In genomic region chr16:75402821-75403475, GRCh38 we compare ENCODE assay signal across 9 cellular contexts. TPM values are rescaled to one million over a fixed set of nuclear protein-coding genes. Genes with fewer than 3 reads are reported as not detected.
DNase-seq lines count a peak whose midpoint lies in the region; ATAC-seq, FAIRE-seq and TF ChIP-seq lines count a peak whose summit lies in the region.
"Had no signal": no experiment of that assay in that cellular context is flagged by ENCODE, and none has a peak within 500 bp of the region (broad histone marks: within the 10 kb centered on the region; RNA-seq: fewer than 3 reads in every experiment).

No MANE protein-coding gene starts in this region.

- TF ChIP-seq CTCF in astrocyte of the cerebellum (IDR thresholded peaks at IDR 0.05; ENCODE audit: low read depth, low read length, missing control alignments) (peak; percentile 42), keratinocyte (optimal IDR thresholded peaks at IDR 0.05 in 1 of 3, IDR thresholded peaks at IDR 0.05 in 1 of 3, conservative IDR thresholded peaks at IDR 0.05 in 1 of 3; ENCODE audit: extremely low read depth in 1 of 3, insufficient read depth in 2 of 3, low read length in 3 of 3) (peak in 2 of 3 experiments; percentile 32 to 42), type B pancreatic cell (conservative IDR thresholded peaks at IDR 0.05) (peak; percentile 83)

- H3K4me1 ChIP-seq in Karpas-422 (ENCODE audit: low read length) = peaks cover 2% of the 10 kb centered on the region; the same call in 1 of the 2 replicates
- peaks cover 4% of the 10 kb centered on the region for H3K4me1 ChIP-seq in keratinocyte (ENCODE audit: control insufficient read depth, extremely low read depth, insufficient read depth, low read length)

- H3K36me3 ChIP-seq in Karpas-422 (ENCODE audit: insufficient read depth, low read length) (0 out of 2 replicates have a peak, but pooled peaks cover 4% of the 10 kb centered on the region), keratinocyte (ENCODE audit: control insufficient read depth in 2 of 2, extremely low read depth in 1 of 2, insufficient read depth in 2 of 2, low read length in 2 of 2) (no peaks in the 10 kb centered on the region)

- H3K27me3 ChIP-seq in Karpas-422 (ENCODE audit: low read length) (no peaks in the 10 kb centered on the region), keratinocyte (ENCODE audit: control insufficient read depth, extremely low read depth, insufficient read depth, low read length) (no peaks in the 10 kb centered on the region)

- in situ Hi-C loops in astrocyte of the cerebellum (cut with HindIII; ENCODE audit: low sequenced_read_pairs) = no loop called here

- ATAC-seq in GM21381 (IDR thresholded peaks at IDR 0.05; ENCODE audit: unreplicated experiment) (no peak), GM18861 (IDR thresholded peaks at IDR 0.05; ENCODE audit: unreplicated experiment) (no peak)

- H3K36me3 Mint-ChIP-seq in type B pancreatic cell = peaks cover 14% of the 10 kb centered on the region

- H2AFZ ChIP-seq in Karpas-422 (ENCODE audit: low read length) = no peak overlapping the region
- H2AFZ ChIP-seq in keratinocyte (ENCODE audit: control insufficient read depth, low read length) = no peak overlapping the region

- no peaks in the 10 kb centered on the region for H4K20me1 ChIP-seq in Karpas-422 (ENCODE audit: insufficient read depth, low read depth, low read length)
- H4K20me1 ChIP-seq in keratinocyte (ENCODE audit: control insufficient read depth, extremely low read depth, insufficient read depth, low read length) = no peaks in the 10 kb centered on the region

- dilution Hi-C loops in keratinocyte (cut with MboI; ENCODE audit: extremely low pct_ligation_motif_present, low sequenced_read_pairs) = no loop called here

- H3K4me2 ChIP-seq in Karpas-422 (ENCODE audit: low read depth, low read length, poor library complexity, severe bottlenecking) (no peak overlapping the region), keratinocyte (ENCODE audit: control insufficient read depth, extremely low read depth, insufficient read depth, low read depth, low read length) (no peak overlapping the region)

- no peak overlapping the region for H3K4me3 Mint-ChIP-seq in type B pancreatic cell

- no peaks in the 10 kb centered on the region for H3K27me3 Mint-ChIP-seq in type B pancreatic cell

- H3K9me2 ChIP-seq in Karpas-422 (replicated peaks; ENCODE audit: insufficient read depth, low read length) = no peaks in the 10 kb centered on the region

- H3K79me2 ChIP-seq in Karpas-422 (ENCODE audit: low read length) (peaks cover 21% of the 10 kb centered on the region), keratinocyte (ENCODE audit: control insufficient read depth, insufficient read depth, low read length) (no peaks in the 10 kb centered on the region)

- H3K9me1 ChIP-seq in keratinocyte (ENCODE audit: control insufficient read depth, extremely low read depth, insufficient read depth, low read length) = no peaks in the 10 kb centered on the region

- H3K27ac ChIP-seq in Karpas-422 (ENCODE audit: low read length) = no peak overlapping the region
- H3K27ac ChIP-seq in keratinocyte (ENCODE audit: control insufficient read depth, insufficient read depth, low read length) = no peak overlapping the region

- H3K27ac Mint-ChIP-seq in type B pancreatic cell = peak overlapping the region; percentile 31

- H3K4me1 Mint-ChIP-seq in type B pancreatic cell (ENCODE audit: unreplicated experiment) = peaks cover 8% of the 10 kb centered on the region

- FAIRE-seq in keratinocyte (lab: Jason Lieb, UNC) = no peak

- H3K4me3 ChIP-seq in Karpas-422 (ENCODE audit: low read length) (no peak overlapping the region), astrocyte of the cerebellum (ENCODE audit: low read depth, low read length) (no peak overlapping the region), keratinocyte (ENCODE audit: control insufficient read depth in 2 of 3, extremely low read depth in 1 of 3, insufficient read depth in 2 of 3, low read depth in 1 of 3, low read length in 3 of 3) (no peak overlapping the region)

- no peaks in the 10 kb centered on the region for H3K9me3 Mint-ChIP-seq in type B pancreatic cell
- H3K9me3 Mint-ChIP-seq: activated T-cell treated with anti-CD3 and anti-CD28 coated beads, Interleukin-2, amount 50 U/mL, for 72 hours had no signal

- DNase-seq in SIG-M5 treated with dmso at 0.1 percent for 504 hours (lab: John Stamatoyannopoulos, UW; ENCODE audit: unreplicated experiment) (peak; percentile 40), SIG-M5 (lab: John Stamatoyannopoulos, UW) (no peak), Karpas-422 (peak; percentile 69), astrocyte of the cerebellum (ENCODE audit: low read depth) (peak; percentile 51), keratinocyte (ENCODE audit: low read depth, low spot score) (no peak), type B pancreatic cell (ENCODE audit: extremely low spot score, unreplicated experiment) (no peak)
- DNase-seq: activated T-cell treated with anti-CD3 and anti-CD28 coated beads, Interleukin-2, amount 50 U/mL, for 72 hours had no signal

- H3K9me3 ChIP-seq in Karpas-422 (ENCODE audit: low read length) (no peaks in the 10 kb centered on the region), keratinocyte (ENCODE audit: control insufficient read depth, low read depth, low read length) (no peaks in the 10 kb centered on the region)

- H3K9ac ChIP-seq in Karpas-422 (ENCODE audit: low read length) = no peak overlapping the region
- H3K9ac ChIP-seq in keratinocyte (ENCODE audit: control insufficient read depth, extremely low read depth, insufficient read depth, low read length) = no peak overlapping the region

RNA-seq across cellular contexts. Expression of gene CFDP1, which starts 30.4 kb away (rescaled TPM):
- total RNA-seq in Karpas-422 (2014; rRNA removed; shearing (Covaris generic); ENCODE audit: low replicate concordance) = 33.5 and 64.0 TPM in 2 replicates
- polyA plus RNA-seq in keratinocyte = 22.3 to 42.1 TPM (median 32.8 TPM) in 3 replicates
- 131 TPM for polyA plus RNA-seq in keratinocyte (2011; ENCODE audit: low read depth)
- polyA plus RNA-seq in keratinocyte (2011; cell fraction: cytosol; rRNA removed) = 33.8 and 43.1 TPM in 2 replicates
- 14.3 and 25.7 TPM in 2 replicates for polyA plus RNA-seq in keratinocyte (2011; cell fraction: nucleus; rRNA removed)
- 37.4 and 45.9 TPM in 2 replicates for polyA plus RNA-seq in keratinocyte (2012; ENCODE audit: low replicate concordance)
- polyA minus RNA-seq in keratinocyte = 2.7 to 17.7 TPM (median 6.8 TPM) in 3 replicates
- 18.0 TPM for polyA minus RNA-seq in keratinocyte (2011; cell fraction: cytosol; rRNA and poly(A)+ RNA removed)
- 6.6 and 23.9 TPM in 2 replicates for polyA minus RNA-seq in keratinocyte (2011; cell fraction: nucleus; rRNA and poly(A)+ RNA removed)
- 62.5 and 84.9 TPM in 2 replicates for total RNA-seq in type B pancreatic cell (ENCODE audit: low replicate concordance)

Comparison
In these comparisons a context has a peak if more than half of its experiments do, and no peak if none do; other contexts are left out.
1. DNase-seq: peak in SIG-M5 treated with dmso at 0.1 percent for 504 hours (single experiment), Karpas-422 (single experiment) and astrocyte of the cerebellum (single experiment); none in SIG-M5 (single experiment), keratinocyte (single experiment) and type B pancreatic cell (single experiment).
2. Peak in every context shown above with its lines, with median percentiles within 50 percentile points of each other: CTCF ChIP-seq.